Comparison of ENCODE assay signal across 1 cellular context in the genomic region with DNA sequence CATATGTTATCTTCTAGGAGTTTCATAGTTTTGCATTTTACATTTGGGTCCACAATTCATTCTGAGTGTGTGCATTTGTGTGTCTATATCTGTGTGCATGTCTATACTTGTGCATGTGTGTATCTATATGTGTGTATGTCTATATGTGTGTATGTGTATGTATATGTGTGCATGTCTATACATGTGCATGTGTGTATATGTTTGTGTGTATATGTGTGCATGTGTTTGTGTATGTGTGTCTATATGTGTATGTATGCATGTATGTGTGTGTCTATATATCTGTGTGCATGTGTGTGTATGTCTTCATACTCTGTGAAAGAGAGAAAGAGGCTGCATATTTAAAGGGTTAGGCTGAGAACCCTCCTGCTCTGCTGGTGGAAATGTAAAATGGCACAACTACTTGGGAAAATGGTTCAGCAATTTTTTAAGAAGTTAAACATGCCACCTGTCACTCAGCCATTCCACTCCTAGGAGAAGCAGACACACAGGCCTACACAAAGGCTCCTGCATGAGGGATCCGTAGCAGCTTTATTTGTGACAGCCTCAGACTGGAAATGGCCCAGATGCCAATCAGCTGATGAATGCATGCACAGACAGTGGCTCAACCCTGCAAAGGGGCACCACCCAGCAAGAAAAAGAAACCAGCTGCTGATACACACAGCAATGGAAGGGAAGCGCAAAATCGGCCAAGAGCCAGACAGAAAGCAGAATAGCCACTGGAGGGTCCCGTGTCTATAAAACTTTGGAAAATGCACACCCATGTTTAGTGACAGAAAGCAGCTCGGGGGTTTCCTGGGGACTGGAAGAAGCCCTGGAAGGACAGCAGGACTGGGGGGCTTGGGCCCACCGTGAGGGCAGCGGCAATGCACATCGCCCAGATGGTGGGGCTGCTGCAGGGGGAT.
TF ChIP-seq lines count a peak whose summit lies in the region.

No MANE protein-coding gene starts in this region.

TF ChIP-seq in H1, 55 proteins besides CTCF, POLR2A, EP300 and RAD21 (continued from another document):
- TF ChIP-seq YY1 (IDR thresholded peaks at IDR 0.05; ENCODE audit: low read depth, low read length): no peak
- TF ChIP-seq SRF (IDR thresholded peaks at IDR 0.05; ENCODE audit: low read depth, low read length): no peak
- TF ChIP-seq RXRA (IDR thresholded peaks at IDR 0.05; ENCODE audit: insufficient read depth, low read depth, low read length): no peak
- TF ChIP-seq GTF2F1 (IDR thresholded peaks at IDR 0.05; ENCODE audit: borderline replicate concordance, low read depth, low read length): no peak
- TF ChIP-seq CHD2 (IDR thresholded peaks at IDR 0.05; ENCODE audit: low read length): no peak
- no peak for TF ChIP-seq SIRT6 (IDR thresholded peaks at IDR 0.05; ENCODE audit: low read length)
- TF ChIP-seq SIN3A (conservative IDR thresholded peaks at IDR 0.05 in 1 of 2, IDR thresholded peaks at IDR 0.05 in 1 of 2; ENCODE audit: low read depth in 1 of 2, low read length in 2 of 2): no peak
- no peak for TF ChIP-seq SIX5 (IDR thresholded peaks at IDR 0.05; ENCODE audit: low read depth, low read length)
- TF ChIP-seq CREB1 (IDR thresholded peaks at IDR 0.05): no peak
